ENCODE assay signal across 8 cellular contexts in genomic region chr22:31661851-31662667, GRCh38. TPM values are rescaled to one million over a fixed set of nuclear protein-coding genes. Genes with fewer than 3 reads are reported as not detected.
A peak's percentile ranks its signal among the peaks of the same experiment; 100 is the strongest.
DNase-seq lines count a peak whose midpoint lies in the region; ATAC-seq and TF ChIP-seq lines count a peak whose summit lies in the region.

TSS of gene PISD (minus strand) at chr22:31662215. CDS start at chr22:31662208, 7 bp downstream.

- H3K4me1 ChIP-seq in PC-3 (ENCODE audit: insufficient read depth, low read length) (peaks cover 15% of the 10 kb centered on the region), mucosa of rectum (ENCODE audit: control insufficient read depth in 2 of 2, insufficient read depth in 2 of 2, low read length in 2 of 2) (peaks cover 12 to 17% of the 10 kb centered on the region in 2 donors)

- ATAC-seq in GM21529 (IDR thresholded peaks at IDR 0.05; ENCODE audit: unreplicated experiment) (peak; percentile 71), PC-3 (peak; percentile 85)

- peak within 1 kb of the TSS; percentile 66 for H2AFZ ChIP-seq in PC-3 (ENCODE audit: low read length)

- H3K36me3 ChIP-seq in PC-3 (ENCODE audit: low read depth, low read length), result no peaks in the 10 kb centered on the region
- peaks cover 0 to 3% of the 10 kb centered on the region in 2 donors for H3K36me3 ChIP-seq in mucosa of rectum (ENCODE audit: control insufficient read depth in 2 of 2, insufficient read depth in 2 of 2, low read length in 2 of 2)

- TF ChIP-seq CTCF in PC-3 (conservative IDR thresholded peaks at IDR 0.05; ENCODE audit: low read depth, low read length) (no peak), epithelial cell of proximal tubule (conservative IDR thresholded peaks at IDR 0.05; ENCODE audit: low read depth, low read length) (no peak)

- no peak; the same call in 1 of the 2 replicates for TF ChIP-seq RAD21 in Ishikawa (IDR thresholded peaks at IDR 0.05; ENCODE audit: low read depth)

- peaks cover 45% of the 10 kb centered on the region for H3K79me2 ChIP-seq in PC-3 (ENCODE audit: low read length)

- CTCF ChIA-PET in PC-3 (lab: Charles Lee), result interaction anchor here (0.6 to 0.9 kb wide), 5 partner anchors 16 to 318 kb away, joined by 3 to 5 read pairs (median 3); no protein-coding TSS in a partner anchor

- H3K27ac ChIP-seq in PC-3 (ENCODE audit: low read length) (peak within 1 kb of the TSS; percentile 85), mucosa of rectum (ENCODE audit: low read depth in 2 of 2, low read length in 2 of 2) (peak within 1 kb of the TSS; percentile 89 to 93)

- H3K9me3 ChIP-seq in PC-3 (ENCODE audit: low read length) (no peaks in the 10 kb centered on the region), mucosa of rectum (ENCODE audit: control insufficient read depth in 2 of 2, low read length in 2 of 2) (no peaks in the 10 kb centered on the region)

- peak; percentile 79 for DNase-seq in DMS 273 treated with DMSO at 0.1 percent for 48 hours (lab: John Stamatoyannopoulos, UW)
- DNase-seq in PC-3, result peak; percentile 98
- DNase-seq in activated T-cell treated with anti-CD3 and anti-CD28 coated beads, Interleukin-2, amount 50 U/mL, for 1 hour, result peak; percentile 98
- peak; percentile 98 for DNase-seq in epithelial cell of proximal tubule (ENCODE audit: low read depth)
- DNase-seq in stimulated activated CD8-positive, alpha-beta memory T cell treated with anti-CD3 and anti-CD28 coated beads, Interleukin-4, amount 100 ng/mL, for 48 hours, result peak; percentile 98

- peak within 1 kb of the TSS; percentile 75 for H3K4me3 ChIP-seq in PC-3 (ENCODE audit: low read length)
- H3K4me3 ChIP-seq in epithelial cell of proximal tubule (ENCODE audit: low read depth, low read length), result peak within 1 kb of the TSS; percentile 97
- peak within 1 kb of the TSS; percentile 88 to 97 for H3K4me3 ChIP-seq in mucosa of rectum (ENCODE audit: low read length in 2 of 2)

- H3F3A ChIP-seq in PC-3 (ENCODE audit: low read length, unreplicated experiment), result no peaks in the 10 kb centered on the region

- peak within 1 kb of the TSS; percentile 88 for H3K4me2 ChIP-seq in PC-3 (ENCODE audit: low read length)

- POLR2A ChIA-PET in PC-3 (lab: Charles Lee; ENCODE audit: unreplicated experiment), result interaction anchor here (0.5 to 1.3 kb wide), 8 partner anchors 26 to 289 kb away, joined by 3 to 7 read pairs (median 4); partner anchors contain the start of gene DEPDC5

- peak; percentile 81 for TF ChIP-seq EP300 in Ishikawa (IDR thresholded peaks at IDR 0.05; ENCODE audit: borderline replicate concordance)

- H3K9ac ChIP-seq in PC-3 (ENCODE audit: low read length) (peak within 1 kb of the TSS; percentile 77), mucosa of rectum (ENCODE audit: low read depth in 1 of 2, low read length in 2 of 2) (peak within 1 kb of the TSS; percentile 78 to 83)

- no peaks in the 10 kb centered on the region for H4K20me1 ChIP-seq in PC-3 (ENCODE audit: low read length)

- H3K27me3 ChIP-seq in PC-3 (ENCODE audit: low read length) (no peaks in the 10 kb centered on the region), mucosa of rectum (ENCODE audit: control insufficient read depth in 2 of 2, insufficient read depth in 2 of 2, low read length in 2 of 2) (no peaks in the 10 kb centered on the region)

- TSS peak; percentile 69 for BruUV-seq in PC-3 (replicated peaks; lab: Mats Ljungman, UMichigan)

- no peaks in the 10 kb centered on the region for H3K9me2 ChIP-seq in PC-3 (replicated peaks; ENCODE audit: low read length)

- intact Hi-C loops in PC-3 (cut with micrococcal nuclease), result loop anchor here (1.0 to 10.0 kb wide), 5 partner anchors 9 to 413 kb away; partner anchors contain the start of genes DEPDC5 and PRR14L

TF ChIP-seq in Ishikawa, 13 proteins besides CTCF, POLR2A, EP300 and RAD21:
- TF ChIP-seq TCF12 (IDR thresholded peaks at IDR 0.05; ENCODE audit: low read depth), result peak; percentile 82
- TF ChIP-seq NFIC (IDR thresholded peaks at IDR 0.05), result peak; percentile 19; the same call in 1 of the 2 replicates
- no peak for TF ChIP-seq CEBPB (IDR thresholded peaks at IDR 0.05)
- TF ChIP-seq USF1 (IDR thresholded peaks at IDR 0.05), result no peak; the same call in 1 of the 2 replicates
- TF ChIP-seq EGR1 (IDR thresholded peaks at IDR 0.05), result peak; percentile 33; the same call in 1 of the 2 replicates
- TF ChIP-seq TEAD4 (IDR thresholded peaks at IDR 0.05), result peak; percentile 77
- TF ChIP-seq MAX (IDR thresholded peaks at IDR 0.05), result peak; percentile 85
- TF ChIP-seq ZBTB7A (IDR thresholded peaks at IDR 0.05; ENCODE audit: low read depth), result no peak
- TF ChIP-seq FOXM1 (IDR thresholded peaks at IDR 0.05; ENCODE audit: borderline replicate concordance, low read depth), result no peak
- peak; percentile 97 for TF ChIP-seq TAF1 (IDR thresholded peaks at IDR 0.05; ENCODE audit: low read depth)
- peak; percentile 97 for TF ChIP-seq CREB1 (IDR thresholded peaks at IDR 0.05; ENCODE audit: low read depth)
- peak; percentile 99 for TF ChIP-seq YY1 (IDR thresholded peaks at IDR 0.05; ENCODE audit: low read depth)
- no peak for TF ChIP-seq REST (IDR thresholded peaks at IDR 0.05; ENCODE audit: low read depth)
TF ChIP-seq in Ishikawa: peak in this region for 8.

RNA-seq across cellular contexts. Expression of gene PISD, which starts in this region (rescaled TPM):
- total RNA-seq in PC-3 (2014; rRNA removed), result 36.0 and 50.5 TPM in 2 replicates
- 61.1 and 78.9 TPM in 2 replicates for total RNA-seq in epithelial cell of proximal tubule

Comparison
In these comparisons a context has a peak if more than half of its experiments do, and no peak if none do; other contexts are left out.
1. Peak in every context shown above with its lines: DNase-seq, ATAC-seq, H3K4me3 ChIP-seq and H3K27ac ChIP-seq.